In the genomic region with DNA sequence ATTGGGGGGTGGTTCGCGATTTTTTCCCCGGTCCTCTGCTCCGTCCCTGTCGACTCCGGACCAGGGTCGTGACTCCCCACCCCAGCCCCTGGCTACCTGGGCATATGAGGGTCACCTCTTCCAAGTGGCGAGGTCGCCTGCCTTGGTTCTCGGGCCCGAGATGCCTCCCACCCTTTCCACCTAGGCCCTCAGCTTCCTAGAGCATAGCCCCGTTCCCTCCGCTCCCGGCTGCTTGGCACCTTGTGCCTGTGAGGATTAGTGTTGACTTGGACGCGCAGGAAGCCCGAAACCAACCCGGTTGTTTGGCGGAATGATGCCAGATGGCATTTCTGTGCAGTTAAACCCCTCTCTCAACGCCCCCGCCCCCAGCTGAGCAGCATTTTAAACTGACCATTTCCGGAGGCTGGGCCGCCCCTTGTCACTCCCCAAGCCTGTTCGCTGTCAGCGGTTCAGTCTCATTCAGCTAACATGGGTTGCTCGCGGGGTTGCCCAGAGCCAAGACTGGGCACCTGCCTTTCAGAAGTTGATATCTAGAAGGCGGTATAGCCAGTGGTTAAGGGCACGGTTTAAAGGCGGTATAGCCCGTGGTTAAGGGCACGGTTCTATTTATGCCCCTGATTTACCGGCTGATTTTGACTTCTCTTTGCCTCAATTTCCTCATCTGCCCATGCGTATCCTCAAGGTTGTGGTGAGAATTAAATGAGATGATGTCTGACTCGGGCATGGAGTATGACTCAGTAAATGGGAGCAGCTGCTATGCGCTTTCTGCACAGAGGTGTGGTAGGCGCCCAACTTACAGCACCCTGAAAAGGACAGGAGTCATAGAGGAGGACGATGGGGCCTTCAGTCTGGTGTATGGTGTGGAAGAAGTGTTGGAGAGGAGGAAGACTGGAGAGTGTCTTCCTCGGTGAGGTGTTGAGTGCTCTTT, we compare ENCODE assay signal across 8 cellular contexts. TPM values are rescaled to one million over a fixed set of nuclear protein-coding genes. Genes with fewer than 3 reads are reported as not detected.
DNase-seq lines count a peak whose midpoint lies in the region; ATAC-seq and TF ChIP-seq lines count a peak whose summit lies in the region.

No MANE protein-coding gene starts in this region.

- no peaks in the 10 kb centered on the region for H3K27me3 ChIP-seq in neutrophil

- peaks cover 15% of the 10 kb centered on the region for H3K36me3 ChIP-seq in neutrophil

- CTCF ChIA-PET in activated CD8-positive, alpha-beta memory T cell treated with anti-CD3 and anti-CD28 coated beads, Interleukin-2, amount 10 ng/mL, durations not matched to agents 7 days and 5 days (lab: Charles Lee) = interaction anchor here (1.0 to 5.3 kb wide), 6 partner anchors 9 to 227 kb away, joined by 3 to 40 read pairs (median 4); no protein-coding TSS in a partner anchor

- peak overlapping the region; percentile 94 for H3K27ac Mint-ChIP-seq in activated CD8-positive, alpha-beta memory T cell treated with anti-CD3 and anti-CD28 coated beads, Interleukin-2, amount 10 ng/mL, durations not matched to agents 7 days and 5 days

- no peaks in the 10 kb centered on the region for H3K9me3 Mint-ChIP-seq in activated CD8-positive, alpha-beta memory T cell treated with anti-CD3 and anti-CD28 coated beads, Interleukin-2, amount 10 ng/mL, durations not matched to agents 7 days and 5 days (ENCODE audit: low read depth)

- H3K36me3 Mint-ChIP-seq in activated CD8-positive, alpha-beta memory T cell treated with anti-CD3 and anti-CD28 coated beads, Interleukin-2, amount 10 ng/mL, durations not matched to agents 7 days and 5 days = peaks cover 31% of the 10 kb centered on the region

- H3K4me3 ChIP-seq in neutrophil (ENCODE audit: low read depth in 1 of 2, low read length in 1 of 2) = peak overlapping the region; percentile 98 to 100

- H3K4me1 ChIP-seq in neutrophil (ENCODE audit: control insufficient read depth in 1 of 2, insufficient read depth in 1 of 2, low read depth in 1 of 2, low read length in 1 of 2) = peaks cover 22 to 27% of the 10 kb centered on the region in 2 experiments

- H3K27ac ChIP-seq in neutrophil = peak overlapping the region; percentile 58

- TF ChIP-seq CTCF in neutrophil (IDR thresholded peaks at IDR 0.05) = no peak

- H3K4me3 Mint-ChIP-seq in activated CD8-positive, alpha-beta memory T cell treated with anti-CD3 and anti-CD28 coated beads, Interleukin-2, amount 10 ng/mL, durations not matched to agents 7 days and 5 days = peak overlapping the region; percentile 87

- ATAC-seq in GM21619 (IDR thresholded peaks at IDR 0.05; ENCODE audit: unreplicated experiment) = peak; percentile 32
- ATAC-seq in activated CD8-positive, alpha-beta memory T cell treated with anti-CD3 and anti-CD28 coated beads, Interleukin-2, amount 10 ng/mL, durations not matched to agents 7 days and 5 days = peak; percentile 13

- H3K4me1 Mint-ChIP-seq in activated CD8-positive, alpha-beta memory T cell treated with anti-CD3 and anti-CD28 coated beads, Interleukin-2, amount 10 ng/mL, durations not matched to agents 7 days and 5 days = peaks cover 33% of the 10 kb centered on the region

- DNase-seq in DMS 273 (lab: John Stamatoyannopoulos, UW; ENCODE audit: unreplicated experiment) (peak; percentile 52), DMS 273 treated with DMSO at 0.1 percent for 48 hours (lab: John Stamatoyannopoulos, UW) (no peak), Kasumi-1 (lab: John Stamatoyannopoulos, UW) (peak; percentile 2 to 25), foreskin melanocyte (peak; percentile 45), NCI-H1436 (lab: John Stamatoyannopoulos, UW) (no peak)
- DNase-seq in activated CD8-positive, alpha-beta memory T cell treated with anti-CD3 and anti-CD28 coated beads, Interleukin-2, amount 10 ng/mL, durations not matched to agents 7 days and 5 days = peak; percentile 66

- H3K27me3 Mint-ChIP-seq in activated CD8-positive, alpha-beta memory T cell treated with anti-CD3 and anti-CD28 coated beads, Interleukin-2, amount 10 ng/mL, durations not matched to agents 7 days and 5 days = peaks cover 4% of the 10 kb centered on the region

- no peaks in the 10 kb centered on the region for H3K9me3 ChIP-seq in neutrophil

RNA-seq across cellular contexts. Expression of gene INCENP, which starts 0.6 kb away (rescaled TPM):
- 100 to 1,000 TPM; 176 to 205 TPM for total RNA-seq in activated CD8-positive, alpha-beta memory T cell treated with anti-CD3 and anti-CD28 coated beads, Interleukin-2, amount 10 ng/mL, durations not matched to agents 7 days and 5 days

Comparison
In these comparisons a context has a peak if more than half of its experiments do, and no peak if none do; other contexts are left out.
1. DNase-seq: peak in DMS 273 (single experiment), Kasumi-1 (2 of 2), activated CD8-positive, alpha-beta memory T cell treated with anti-CD3 and anti-CD28 coated beads, Interleukin-2, amount 10 ng/mL, durations not matched to agents 7 days and 5 days (single experiment) and foreskin melanocyte (single experiment); none in DMS 273 treated with DMSO at 0.1 percent for 48 hours (single experiment) and NCI-H1436 (single experiment).